18 cellular contexts compared by ENCODE assay signal in genomic region chr5:6598351-6598900, GRCh38. TPM values are rescaled to one million over a fixed set of nuclear protein-coding genes. Genes with fewer than 3 reads are reported as not detected.
A peak's percentile ranks its signal among the peaks of the same experiment; 100 is the strongest.
DNase-seq lines count a peak whose midpoint lies in the region; ATAC-seq and TF ChIP-seq lines count a peak whose summit lies in the region.
"Had no signal": no experiment of that assay in that cellular context is flagged by ENCODE, and none has a peak within 500 bp of the region (broad histone marks: within the 10 kb centered on the region; RNA-seq: fewer than 3 reads in every experiment).

No MANE protein-coding gene starts in this region.

- no peaks in the 10 kb centered on the region for H3K27me3 ChIP-seq in ascending aorta
- no peaks in the 10 kb centered on the region for H3K27me3 ChIP-seq in osteoblast (ENCODE audit: insufficient read depth, low read length)

- H3K9me3 ChIP-seq in ascending aorta (no peaks in the 10 kb centered on the region), osteoblast (ENCODE audit: low read depth, low read length) (no peaks in the 10 kb centered on the region)
- H3K9me3 ChIP-seq: A549 had no signal

- peak overlapping the region; percentile 36 for H3K4me2 ChIP-seq in osteoblast (ENCODE audit: insufficient read depth, low read length)
- H3K4me2 ChIP-seq: A549 had no signal

- H3K27ac ChIP-seq in ascending aorta (peak overlapping the region; percentile 56 to 69), osteoblast (ENCODE audit: low read depth, low read length) (peak overlapping the region; percentile 68)
- H3K27ac ChIP-seq: A549, VCaP had no signal

- H3K4me1 ChIP-seq in ascending aorta (peaks cover 0 to 7% of the 10 kb centered on the region in 2 donors), osteoblast (ENCODE audit: insufficient read depth, low read length) (peaks cover 14% of the 10 kb centered on the region)
- H3K4me1 ChIP-seq: A549 had no signal

- H3K36me3 ChIP-seq in ascending aorta (peaks cover 30 to 58% of the 10 kb centered on the region in 2 donors), osteoblast (ENCODE audit: insufficient read depth, low read length) (peaks cover 64% of the 10 kb centered on the region)

- DNase-seq in AG09309 (ENCODE audit: low read depth), result peak; percentile 62
- DNase-seq in ascending aorta (ENCODE audit: low spot score in 2 of 2), result no peak
- peak; percentile 58 for DNase-seq in fibroblast of the aortic adventitia (ENCODE audit: low read depth)
- DNase-seq in osteoblast (ENCODE audit: insufficient read length, low spot score, missing footprints), result no peak
- DNase-seq in epidermal melanocyte (ENCODE audit: insufficient read length, low spot score), result no peak
- no peak for DNase-seq in GF-D8 (lab: John Stamatoyannopoulos, UW)
- DNase-seq in NAMALWA (ENCODE audit: low spot score), result no peak
- DNase-seq: activated CD4-positive, alpha-beta T cell treated with anti-CD3 and anti-CD28 coated beads, Interleukin-2, amount 50 U/mL, for 48 hours; activated T-cell treated with anti-CD3 and anti-CD28 coated beads, Interleukin-2, amount 50 U/mL, for 4 hours; DMS79 treated with DMSO at 0.1 percent for 48 hours; mesendoderm; natural killer cell; NCI-H1694 treated with DMSO at 0.1 percent for 48 hours; T-helper 1 cell had no signal

- H2AFZ ChIP-seq in osteoblast (ENCODE audit: low read length), result no peak overlapping the region

- H4K20me1 ChIP-seq in osteoblast (ENCODE audit: insufficient read depth, low read length), result peaks cover 7% of the 10 kb centered on the region

- H3K4me3 ChIP-seq in AG09309 (ENCODE audit: control insufficient read depth, low read depth, low read length) (no peak overlapping the region), ascending aorta (no peak overlapping the region), fibroblast of the aortic adventitia (ENCODE audit: low read depth, low read length) (no peak overlapping the region), osteoblast (ENCODE audit: insufficient read depth, low read length) (no peak overlapping the region)
- H3K4me3 ChIP-seq: A549 had no signal

- no peak for ATAC-seq in SK-N-SH treated with all-trans-retinoic acid at 6 μM for 48 hours
- ATAC-seq: A549; activated naive CD4-positive, alpha-beta T cell treated with anti-CD3 and anti-CD28 coated beads, Interleukin-2, amount 50 U/mL, for 72 hours; activated T-cell treated with anti-CD3 and anti-CD28 coated beads, Interleukin-2, amount 50 U/mL, for 4 hours; natural killer cell had no signal

- intact Hi-C loops in ascending aorta (cut with DNase I), result no loop called here

- TF ChIP-seq CTCF in AG09309 (IDR thresholded peaks at IDR 0.05; ENCODE audit: control insufficient read depth, insufficient read depth, low read depth, low read length, missing control alignments) (no peak), ascending aorta (IDR thresholded peaks at IDR 0.05) (no peak), fibroblast of the aortic adventitia (IDR thresholded peaks at IDR 0.05; ENCODE audit: insufficient read depth, low read length) (no peak), osteoblast (IDR thresholded peaks at IDR 0.05; ENCODE audit: extremely low read depth, low read depth, low read length) (no peak)

- no peaks in the 10 kb centered on the region for H3K79me2 ChIP-seq in osteoblast (ENCODE audit: insufficient read depth, low read length)

TF ChIP-seq in SK-N-SH treated with all-trans-retinoic acid at 6 μM for 48 hours, 23 proteins besides CTCF, POLR2A, EP300 and RAD21:
- TF ChIP-seq ZFP30 (CRISPR knock-in tag; IDR thresholded peaks at IDR 0.05) (no peak), PPARA (CRISPR knock-in tag; IDR thresholded peaks at IDR 0.05; ENCODE audit: borderline replicate concordance) (no peak), OSR1 (CRISPR knock-in tag; IDR thresholded peaks at IDR 0.05) (no peak), ZC3H10 (CRISPR knock-in tag; IDR thresholded peaks at IDR 0.05) (no peak), CSDC2 (CRISPR knock-in tag; IDR thresholded peaks at IDR 0.05) (no peak), TOX (CRISPR knock-in tag; IDR thresholded peaks at IDR 0.05; ENCODE audit: borderline replicate concordance) (no peak), CSRNP3 (CRISPR knock-in tag; IDR thresholded peaks at IDR 0.05) (no peak), ZNF8 (CRISPR knock-in tag; IDR thresholded peaks at IDR 0.05) (no peak), BACH2 (CRISPR knock-in tag; IDR thresholded peaks at IDR 0.05; ENCODE audit: borderline replicate concordance) (no peak), ESRRG (CRISPR knock-in tag; IDR thresholded peaks at IDR 0.05) (no peak), ARNTL (CRISPR knock-in tag; IDR thresholded peaks at IDR 0.05; ENCODE audit: borderline replicate concordance, low read depth) (no peak)
- TF ChIP-seq, protein P1, sequence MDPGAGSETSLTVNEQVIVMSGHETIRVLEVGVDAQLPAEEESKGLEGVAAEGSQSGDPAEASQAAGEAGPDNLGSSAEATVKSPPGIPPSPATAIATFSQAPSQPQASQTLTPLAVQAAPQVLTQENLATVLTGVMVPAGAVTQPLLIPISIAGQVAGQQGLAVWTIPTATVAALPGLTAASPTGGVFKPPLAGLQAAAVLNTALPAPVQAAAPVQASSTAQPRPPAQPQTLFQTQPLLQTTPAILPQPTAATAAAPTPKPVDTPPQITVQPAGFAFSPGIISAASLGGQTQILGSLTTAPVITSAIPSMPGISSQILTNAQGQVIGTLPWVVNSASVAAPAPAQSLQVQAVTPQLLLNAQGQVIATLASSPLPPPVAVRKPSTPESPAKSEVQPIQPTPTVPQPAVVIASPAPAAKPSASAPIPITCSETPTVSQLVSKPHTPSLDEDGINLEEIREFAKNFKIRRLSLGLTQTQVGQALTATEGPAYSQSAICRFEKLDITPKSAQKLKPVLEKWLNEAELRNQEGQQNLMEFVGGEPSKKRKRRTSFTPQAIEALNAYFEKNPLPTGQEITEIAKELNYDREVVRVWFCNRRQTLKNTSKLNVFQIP (CRISPR knock-in tag; IDR thresholded peaks at IDR 0.05; ENCODE audit: borderline replicate concordance, low read depth), result no peak
- TF ChIP-seq, protein P2, sequence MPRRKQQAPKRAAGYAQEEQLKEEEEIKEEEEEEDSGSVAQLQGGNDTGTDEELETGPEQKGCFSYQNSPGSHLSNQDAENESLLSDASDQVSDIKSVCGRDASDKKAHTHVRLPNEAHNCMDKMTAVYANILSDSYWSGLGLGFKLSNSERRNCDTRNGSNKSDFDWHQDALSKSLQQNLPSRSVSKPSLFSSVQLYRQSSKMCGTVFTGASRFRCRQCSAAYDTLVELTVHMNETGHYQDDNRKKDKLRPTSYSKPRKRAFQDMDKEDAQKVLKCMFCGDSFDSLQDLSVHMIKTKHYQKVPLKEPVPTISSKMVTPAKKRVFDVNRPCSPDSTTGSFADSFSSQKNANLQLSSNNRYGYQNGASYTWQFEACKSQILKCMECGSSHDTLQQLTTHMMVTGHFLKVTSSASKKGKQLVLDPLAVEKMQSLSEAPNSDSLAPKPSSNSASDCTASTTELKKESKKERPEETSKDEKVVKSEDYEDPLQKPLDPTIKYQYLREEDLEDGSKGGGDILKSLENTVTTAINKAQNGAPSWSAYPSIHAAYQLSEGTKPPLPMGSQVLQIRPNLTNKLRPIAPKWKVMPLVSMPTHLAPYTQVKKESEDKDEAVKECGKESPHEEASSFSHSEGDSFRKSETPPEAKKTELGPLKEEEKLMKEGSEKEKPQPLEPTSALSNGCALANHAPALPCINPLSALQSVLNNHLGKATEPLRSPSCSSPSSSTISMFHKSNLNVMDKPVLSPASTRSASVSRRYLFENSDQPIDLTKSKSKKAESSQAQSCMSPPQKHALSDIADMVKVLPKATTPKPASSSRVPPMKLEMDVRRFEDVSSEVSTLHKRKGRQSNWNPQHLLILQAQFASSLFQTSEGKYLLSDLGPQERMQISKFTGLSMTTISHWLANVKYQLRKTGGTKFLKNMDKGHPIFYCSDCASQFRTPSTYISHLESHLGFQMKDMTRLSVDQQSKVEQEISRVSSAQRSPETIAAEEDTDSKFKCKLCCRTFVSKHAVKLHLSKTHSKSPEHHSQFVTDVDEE (CRISPR knock-in tag; IDR thresholded peaks at IDR 0.05), result no peak
TF ChIP-seq in SK-N-SH treated with all-trans-retinoic acid at 6 μM for 48 hours: peak in this region for 0.

RNA-seq across cellular contexts. Expression of gene NSUN2, which starts 34.4 kb away (rescaled TPM):
- total RNA-seq in ascending aorta (19.1 TPM), fibroblast of the aortic adventitia (ENCODE audit: low replicate concordance) (27.4 and 29.0 TPM in 2 replicates), osteoblast (32.7 and 39.4 TPM in 2 replicates)

RNA-seq across cellular contexts. Expression of gene SRD5A1, which starts 34.8 kb away (rescaled TPM):
- total RNA-seq in ascending aorta, result 186 TPM
- 5.1 and 12.0 TPM in 2 replicates for total RNA-seq in fibroblast of the aortic adventitia (ENCODE audit: low replicate concordance)
- total RNA-seq in osteoblast, result 8.8 and 9.4 TPM in 2 replicates

Comparison
In these comparisons a context has a peak if more than half of its experiments do, and no peak if none do; other contexts are left out.
1. DNase-seq: peak in AG09309 (single experiment) and fibroblast of the aortic adventitia (single experiment); none in ascending aorta (0 of 2), osteoblast (single experiment), epidermal melanocyte (single experiment), GF-D8 (single experiment) and NAMALWA (single experiment).
2. RNA of gene SRD5A1, which starts 34.8 kb away (total RNA-seq): 186 TPM in ascending aorta (single experiment); 5.1 to 12.0 TPM in fibroblast of the aortic adventitia and 8.8 to 9.4 TPM in osteoblast; every median in the first group is over 10 times any median in the second.